9 cellular contexts compared by ENCODE assay signal in the genomic region with DNA sequence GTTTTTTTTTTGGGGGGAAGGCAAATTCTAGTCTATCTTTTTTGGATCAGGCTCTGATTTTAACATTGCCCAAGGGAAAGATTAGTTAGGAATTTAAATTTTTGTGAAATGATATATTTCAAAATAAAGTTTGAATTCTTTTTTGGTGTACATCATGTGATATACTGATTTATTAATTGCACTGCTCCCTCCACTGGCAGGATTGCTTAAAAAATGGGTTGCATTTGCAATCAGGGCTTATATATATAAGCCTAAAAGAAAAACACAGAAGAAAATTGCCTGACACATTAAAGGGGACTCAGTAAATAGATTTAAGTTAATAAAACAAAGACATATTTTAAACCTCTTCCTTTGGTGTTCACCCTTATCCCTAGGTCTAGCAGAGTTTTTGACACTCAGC. TPM values are rescaled to one million over a fixed set of nuclear protein-coding genes. Genes with fewer than 3 reads are reported as not detected.
DNase-seq lines count a peak whose midpoint lies in the region; ATAC-seq and TF ChIP-seq lines count a peak whose summit lies in the region.
"Had no signal": no experiment of that assay in that cellular context is flagged by ENCODE, and none has a peak within 500 bp of the region (broad histone marks: within the 10 kb centered on the region; RNA-seq: fewer than 3 reads in every experiment).

No MANE protein-coding gene starts in this region.

- no peak overlapping the region for H3K27ac Mint-ChIP-seq in activated CD4-positive, alpha-beta T cell treated with anti-CD3 and anti-CD28 coated beads for 36 hours
- H3K27ac Mint-ChIP-seq in stimulated activated effector memory CD8-positive, alpha-beta T cell treated with anti-CD3 and anti-CD28 coated beads, Interleukin-12 subunit alpha, Interleukin-12 subunit beta, amount 100 ng/mL, for 72 hours: peak overlapping the region; percentile 97

- POLR2A ChIA-PET in activated CD4-positive, alpha-beta T cell treated with anti-CD3 and anti-CD28 coated beads for 36 hours (lab: Charles Lee): no interaction called here

- CTCF ChIA-PET in activated CD4-positive, alpha-beta T cell treated with anti-CD3 and anti-CD28 coated beads for 36 hours (lab: Charles Lee): interaction anchor here (3.7 kb wide), 1 partner anchor 19 kb away, joined by 40 read pairs; a partner anchor contains a TSS

- peaks cover 2% of the 10 kb centered on the region for H3K36me3 Mint-ChIP-seq in activated CD4-positive, alpha-beta T cell treated with anti-CD3 and anti-CD28 coated beads for 36 hours (ENCODE audit: low read depth)
- peaks cover 8% of the 10 kb centered on the region for H3K36me3 Mint-ChIP-seq in stimulated activated effector memory CD8-positive, alpha-beta T cell treated with anti-CD3 and anti-CD28 coated beads, Interleukin-12 subunit alpha, Interleukin-12 subunit beta, amount 100 ng/mL, for 72 hours

- no peaks in the 10 kb centered on the region for H3K27me3 Mint-ChIP-seq in activated CD4-positive, alpha-beta T cell treated with anti-CD3 and anti-CD28 coated beads for 36 hours

- H3K9me3 Mint-ChIP-seq in activated CD4-positive, alpha-beta T cell treated with anti-CD3 and anti-CD28 coated beads for 36 hours (ENCODE audit: low read depth): no peaks in the 10 kb centered on the region
- no peaks in the 10 kb centered on the region for H3K9me3 Mint-ChIP-seq in stimulated activated effector memory CD8-positive, alpha-beta T cell treated with anti-CD3 and anti-CD28 coated beads, Interleukin-12 subunit alpha, Interleukin-12 subunit beta, amount 100 ng/mL, for 72 hours

- TF ChIP-seq CTCF in VCaP (conservative IDR thresholded peaks at IDR 0.05): peak; percentile 52

- H3K27ac ChIP-seq in VCaP: peak overlapping the region; percentile 78

- peak overlapping the region; percentile 84 for H3K4me3 Mint-ChIP-seq in activated CD4-positive, alpha-beta T cell treated with anti-CD3 and anti-CD28 coated beads for 36 hours
- peak overlapping the region; percentile 96 for H3K4me3 Mint-ChIP-seq in stimulated activated effector memory CD8-positive, alpha-beta T cell treated with anti-CD3 and anti-CD28 coated beads, Interleukin-12 subunit alpha, Interleukin-12 subunit beta, amount 100 ng/mL, for 72 hours

- peaks cover 11% of the 10 kb centered on the region for H3K4me1 Mint-ChIP-seq in activated CD4-positive, alpha-beta T cell treated with anti-CD3 and anti-CD28 coated beads for 36 hours
- peaks cover 13% of the 10 kb centered on the region for H3K4me1 Mint-ChIP-seq in stimulated activated effector memory CD8-positive, alpha-beta T cell treated with anti-CD3 and anti-CD28 coated beads, Interleukin-12 subunit alpha, Interleukin-12 subunit beta, amount 100 ng/mL, for 72 hours

- DNase-seq in activated CD4-positive, alpha-beta T cell treated with anti-CD3 and anti-CD28 coated beads for 36 hours: no peak
- no peak for DNase-seq in activated CD4-positive, alpha-beta T cell treated with anti-CD3 and anti-CD28 coated beads, Interleukin-2, amount 50 U/mL, for 1 hour
- DNase-seq in germinal center (ENCODE audit: low spot score) (peak; percentile 3), kidney glomerular epithelial cell (lab: John Stamatoyannopoulos, UW) (no peak)
- no peak for DNase-seq in stimulated activated effector memory CD8-positive, alpha-beta T cell treated with anti-CD3 and anti-CD28 coated beads, Interleukin-12 subunit alpha, Interleukin-12 subunit beta, amount 100 ng/mL, for 72 hours (ENCODE audit: low spot score in 2 of 2)
- DNase-seq: GDM1 had no signal

- no peak for ATAC-seq in activated CD4-positive, alpha-beta T cell treated with anti-CD3 and anti-CD28 coated beads for 36 hours
- ATAC-seq in stimulated activated effector memory CD8-positive, alpha-beta T cell treated with anti-CD3 and anti-CD28 coated beads, Interleukin-12 subunit alpha, Interleukin-12 subunit beta, amount 100 ng/mL, for 72 hours: no peak
- ATAC-seq in HG03520 (IDR thresholded peaks at IDR 0.05; ENCODE audit: unreplicated experiment): no peak
- ATAC-seq in HG03442 (IDR thresholded peaks at IDR 0.05; ENCODE audit: unreplicated experiment): no peak

- intact Hi-C loops in activated CD4-positive, alpha-beta T cell treated with anti-CD3 and anti-CD28 coated beads for 36 hours (cut with DNase I, micrococcal nuclease): loop anchor here in 1 of 2 experiments (5.0 kb wide), 1 partner anchor 492 kb away; no protein-coding TSS in a partner anchor

RNA-seq across cellular contexts. Expression of a gene that starts 1.2 kb away (rescaled TPM):
- 1 to 10 TPM; 1.4 to 1.9 TPM for total RNA-seq in activated CD4-positive, alpha-beta T cell treated with anti-CD3 and anti-CD28 coated beads for 36 hours

RNA-seq across cellular contexts. Expression of a gene that starts 18.4 kb away (rescaled TPM):
- 10 to 100 TPM; 59.2 to 78.1 TPM for total RNA-seq in activated CD4-positive, alpha-beta T cell treated with anti-CD3 and anti-CD28 coated beads for 36 hours
